ENCODE assay signal across 8 cellular contexts in the genomic region with DNA sequence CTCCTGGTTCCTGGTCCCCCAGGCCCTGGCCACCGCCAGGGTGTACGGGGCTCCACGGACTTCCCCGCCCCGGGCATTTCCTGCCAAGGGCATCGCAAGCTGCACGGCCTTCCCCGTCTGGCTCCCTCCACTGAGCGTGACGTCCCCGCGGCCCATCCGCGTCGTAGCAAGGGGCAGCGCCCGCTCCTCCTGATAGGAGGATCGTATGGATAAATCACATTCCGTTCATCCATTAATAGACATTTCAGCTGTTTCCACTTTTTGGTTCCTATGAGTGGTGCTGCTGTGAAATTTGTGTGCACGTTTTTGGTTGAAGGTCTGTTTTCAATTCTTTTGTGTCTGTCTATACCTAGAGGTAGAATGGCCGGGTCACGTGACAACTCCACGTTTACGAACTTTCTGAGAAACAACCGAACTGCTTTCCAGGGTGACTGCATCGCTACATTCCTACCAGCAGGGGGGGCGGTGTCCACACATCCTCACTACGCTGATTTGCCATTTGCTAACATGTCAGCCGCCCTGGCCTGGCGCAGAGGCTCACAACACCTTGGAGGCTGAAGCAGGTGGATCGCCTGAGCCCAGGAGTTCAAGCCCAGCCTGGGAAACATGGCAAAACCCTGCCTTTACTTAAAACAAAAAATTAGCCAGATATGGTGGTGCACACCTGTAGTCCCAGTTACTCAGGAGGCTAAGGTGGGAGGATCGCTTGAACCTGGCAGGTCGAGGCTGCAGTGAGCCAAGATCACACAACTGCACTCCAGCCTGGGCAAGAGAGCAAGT. TPM values are rescaled to one million over a fixed set of nuclear protein-coding genes. Genes with fewer than 3 reads are reported as not detected.
DNase-seq lines count a peak whose midpoint lies in the region; ATAC-seq, FAIRE-seq and TF ChIP-seq lines count a peak whose summit lies in the region.

No MANE protein-coding gene starts in this region.

- H3K27me3 ChIP-seq in Caco-2 (replicated peaks; ENCODE audit: control insufficient read depth, insufficient read depth, low read length) (no peaks in the 10 kb centered on the region), thyroid gland (no peaks in the 10 kb centered on the region)

- no peak for TF ChIP-seq POLR2A in thyroid gland (IDR thresholded peaks at IDR 0.05)

- CTCF ChIA-PET in Caco-2 (lab: Charles Lee): interaction anchor here (0.6 kb wide), 1 partner anchor 9 kb away, joined by 4 read pairs; no protein-coding TSS in a partner anchor

- no TSS peak for BruUV-seq in Caco-2 (replicated peaks; lab: Mats Ljungman, UMichigan)

- peaks cover 11% of the 10 kb centered on the region for H3K36me3 Mint-ChIP-seq in Caco-2 (ENCODE audit: insufficient read depth, unreplicated experiment)
- no peaks in the 10 kb centered on the region for H3K36me3 Mint-ChIP-seq in activated T-helper 1 cell treated with anti-CD3 and anti-CD28 coated beads, Interleukin-12 subunit alpha, Interleukin-12 subunit beta, Interleukin-2, Interleukin-4 antibody, amounts not matched to agents 30 ng/mL and 10 ng/mL and 1 ng/mL, durations not matched to agents 14 hours and 24 hours and 36 hours (ENCODE audit: low read depth)

- H3K4me3 ChIP-seq in Caco-2 (ENCODE audit: low read depth, low read length): no peak overlapping the region
- no peak overlapping the region for H3K4me3 ChIP-seq in thyroid gland (replicated peaks in 1 of 3)

- intact Hi-C loops in Caco-2 (cut with micrococcal nuclease; ENCODE audit: unreplicated experiment): no loop called here
- intact Hi-C loops in activated T-helper 1 cell treated with anti-CD3 and anti-CD28 coated beads, Interleukin-12 subunit alpha, Interleukin-12 subunit beta, Interleukin-2, Interleukin-4 antibody, amounts not matched to agents 30 ng/mL and 10 ng/mL and 1 ng/mL, durations not matched to agents 14 hours and 24 hours and 36 hours (cut with micrococcal nuclease): no loop called here
- intact Hi-C loops in thyroid gland (cut with DNase I): no loop called here

- H3K9me3 Mint-ChIP-seq in Caco-2 (ENCODE audit: unreplicated experiment): no peaks in the 10 kb centered on the region
- peaks cover 4% of the 10 kb centered on the region for H3K9me3 Mint-ChIP-seq in activated T-helper 1 cell treated with anti-CD3 and anti-CD28 coated beads, Interleukin-12 subunit alpha, Interleukin-12 subunit beta, Interleukin-2, Interleukin-4 antibody, amounts not matched to agents 30 ng/mL and 10 ng/mL and 1 ng/mL, durations not matched to agents 14 hours and 24 hours and 36 hours

- TF ChIP-seq CTCF in Caco-2 (IDR thresholded peaks at IDR 0.05; ENCODE audit: insufficient read depth in 1 of 2, low read depth in 1 of 2, low read length in 1 of 2, severe bottlenecking in 1 of 2, unreplicated experiment in 1 of 2) (peak; percentile 88 to 98), omental fat pad (IDR thresholded peaks at IDR 0.05) (peak in 2 of 3 donors; percentile 37 to 69), thyroid gland (IDR thresholded peaks at IDR 0.05) (peak; percentile 27 to 62 (median 54))

- no peaks in the 10 kb centered on the region for H3K36me3 ChIP-seq in Caco-2 (ENCODE audit: control insufficient read depth, insufficient read depth, low read length)
- no peaks in the 10 kb centered on the region for H3K36me3 ChIP-seq in thyroid gland

- H3K27me3 Mint-ChIP-seq in Caco-2 (ENCODE audit: insufficient read depth, unreplicated experiment): peaks cover 10% of the 10 kb centered on the region
- no peaks in the 10 kb centered on the region for H3K27me3 Mint-ChIP-seq in activated T-helper 1 cell treated with anti-CD3 and anti-CD28 coated beads, Interleukin-12 subunit alpha, Interleukin-12 subunit beta, Interleukin-2, Interleukin-4 antibody, amounts not matched to agents 30 ng/mL and 10 ng/mL and 1 ng/mL, durations not matched to agents 14 hours and 24 hours and 36 hours (ENCODE audit: insufficient read depth)

- H3K27ac Mint-ChIP-seq in Caco-2 (ENCODE audit: unreplicated experiment): peak overlapping the region; percentile 51
- H3K27ac Mint-ChIP-seq in activated T-helper 1 cell treated with anti-CD3 and anti-CD28 coated beads, Interleukin-12 subunit alpha, Interleukin-12 subunit beta, Interleukin-2, Interleukin-4 antibody, amounts not matched to agents 30 ng/mL and 10 ng/mL and 1 ng/mL, durations not matched to agents 14 hours and 24 hours and 36 hours: no peak overlapping the region

- POLR2A ChIA-PET in Caco-2 (lab: Charles Lee): interaction anchor here (0.5 kb wide), 1 partner anchor 1135 kb away, joined by 3 read pairs; no protein-coding TSS in a partner anchor

- no peak for ATAC-seq in omental fat pad (ENCODE audit: low FRiP score)
- ATAC-seq in HG02610 (IDR thresholded peaks at IDR 0.05; ENCODE audit: unreplicated experiment): no peak

- H3K4me1 ChIP-seq in Caco-2: peaks cover 6% of the 10 kb centered on the region
- H3K4me1 ChIP-seq in thyroid gland: no peaks in the 10 kb centered on the region

- H3K4me1 Mint-ChIP-seq in Caco-2 (ENCODE audit: low read depth, unreplicated experiment): no peaks in the 10 kb centered on the region
- H3K4me1 Mint-ChIP-seq in activated T-helper 1 cell treated with anti-CD3 and anti-CD28 coated beads, Interleukin-12 subunit alpha, Interleukin-12 subunit beta, Interleukin-2, Interleukin-4 antibody, amounts not matched to agents 30 ng/mL and 10 ng/mL and 1 ng/mL, durations not matched to agents 14 hours and 24 hours and 36 hours (ENCODE audit: low read depth): peaks cover 10% of the 10 kb centered on the region

- 49 to 56% methylated on average over 33 of the region's 33 CpGs for WGBS in thyroid gland, 2 donors

- DNase-seq in Caco-2 (peak; percentile 90 to 91), HTR-8/SVneo (ENCODE audit: insufficient read length, low spot score) (peak; percentile 96), RPMI8226 (peak; percentile 88), fibroblast of the conjunctiva (ENCODE audit: low read depth) (peak; percentile 46), omental fat pad (ENCODE audit: low spot score) (peak; percentile 43), thyroid gland (peak; percentile 39 to 47)
- DNase-seq in activated T-helper 1 cell treated with anti-CD3 and anti-CD28 coated beads, Interleukin-12 subunit alpha, Interleukin-12 subunit beta, Interleukin-2, Interleukin-4 antibody, amounts not matched to agents 30 ng/mL and 10 ng/mL and 1 ng/mL, durations not matched to agents 14 hours and 24 hours and 36 hours (ENCODE audit: low spot score): peak; percentile 67

- H3K4me3 Mint-ChIP-seq in Caco-2 (ENCODE audit: unreplicated experiment): no peak overlapping the region
- no peak overlapping the region for H3K4me3 Mint-ChIP-seq in activated T-helper 1 cell treated with anti-CD3 and anti-CD28 coated beads, Interleukin-12 subunit alpha, Interleukin-12 subunit beta, Interleukin-2, Interleukin-4 antibody, amounts not matched to agents 30 ng/mL and 10 ng/mL and 1 ng/mL, durations not matched to agents 14 hours and 24 hours and 36 hours

- H3K9me3 ChIP-seq in Caco-2 (no peaks in the 10 kb centered on the region; the same call in 1 of the 2 replicates), thyroid gland (no peaks in the 10 kb centered on the region)

- FAIRE-seq in HTR-8/SVneo (lab: Jason Lieb, UNC): peak; percentile 100

- no peak overlapping the region for H3K27ac ChIP-seq in thyroid gland

RNA-seq across cellular contexts. Expression of a gene that starts 37.7 kb away (rescaled TPM):
- total RNA-seq in Caco-2 (2022): 0.25 and 0.46 TPM in 2 replicates
- total RNA-seq in activated T-helper 1 cell treated with anti-CD3 and anti-CD28 coated beads, Interleukin-12 subunit alpha, Interleukin-12 subunit beta, Interleukin-2, Interleukin-4 antibody, amounts not matched to agents 30 ng/mL and 10 ng/mL and 1 ng/mL, durations not matched to agents 14 hours and 24 hours and 36 hours: not detected in 2 replicates
- not detected for total RNA-seq in omental fat pad
- under 1 TPM in 2 of 4 donors, not detected in 2; 0.11 to 0.27 TPM for total RNA-seq in thyroid gland

Comparison
In these comparisons a context has a peak if more than half of its experiments do, and no peak if none do; other contexts are left out.
1. DNase-seq: peak in every context shown above with its lines; median percentile 96 in HTR-8/SVneo; 90 in Caco-2; 88 in RPMI8226; 67 in activated T-helper 1 cell treated with anti-CD3 and anti-CD28 coated beads, Interleukin-12 subunit alpha, Interleukin-12 subunit beta, Interleukin-2, Interleukin-4 antibody, amounts not matched to agents 30 ng/mL and 10 ng/mL and 1 ng/mL, durations not matched to agents 14 hours and 24 hours and 36 hours; 46 in fibroblast of the conjunctiva; 43 in omental fat pad; 43 in thyroid gland.